ENCODE assay signal across 1 cellular context in the genomic region with DNA sequence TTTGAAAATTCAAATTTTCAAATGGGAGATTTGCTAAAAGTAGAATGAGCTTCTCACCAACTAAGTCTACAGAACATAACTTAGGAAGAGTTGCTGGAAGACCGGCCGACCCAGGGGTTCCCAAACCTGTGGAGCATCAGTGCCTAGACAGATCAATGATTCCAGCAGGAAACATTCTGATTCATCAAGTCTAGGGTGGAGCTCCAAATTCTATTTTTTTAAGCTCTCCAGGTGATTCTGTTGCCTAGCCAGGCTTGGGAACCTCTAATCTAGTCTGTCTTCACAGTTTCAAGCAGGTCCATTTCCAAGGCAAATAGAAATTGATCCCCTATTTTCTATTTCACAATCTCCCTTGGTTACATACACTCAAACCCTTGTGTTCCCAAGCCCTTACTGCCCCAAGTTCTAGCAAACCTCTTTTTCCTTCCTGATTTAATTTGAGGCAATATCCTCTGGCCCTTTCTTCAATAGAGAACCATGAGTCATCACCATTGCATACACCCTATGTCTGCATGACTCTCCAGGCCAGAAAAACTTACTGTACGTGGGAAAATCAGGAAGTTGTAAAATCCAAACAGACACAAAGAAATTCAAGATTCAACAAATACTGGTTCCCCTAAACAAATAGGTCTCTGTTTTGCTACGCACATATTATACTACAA.
A peak's percentile ranks its signal among the peaks of the same experiment; 100 is the strongest.
TF ChIP-seq lines count a peak whose summit lies in the region.

No MANE protein-coding gene starts in this region.

TF ChIP-seq in HEK293, 187 proteins besides CTCF, POLR2A, EP300 and RAD21 (continued from another document):
- TF ChIP-seq, protein P1, sequence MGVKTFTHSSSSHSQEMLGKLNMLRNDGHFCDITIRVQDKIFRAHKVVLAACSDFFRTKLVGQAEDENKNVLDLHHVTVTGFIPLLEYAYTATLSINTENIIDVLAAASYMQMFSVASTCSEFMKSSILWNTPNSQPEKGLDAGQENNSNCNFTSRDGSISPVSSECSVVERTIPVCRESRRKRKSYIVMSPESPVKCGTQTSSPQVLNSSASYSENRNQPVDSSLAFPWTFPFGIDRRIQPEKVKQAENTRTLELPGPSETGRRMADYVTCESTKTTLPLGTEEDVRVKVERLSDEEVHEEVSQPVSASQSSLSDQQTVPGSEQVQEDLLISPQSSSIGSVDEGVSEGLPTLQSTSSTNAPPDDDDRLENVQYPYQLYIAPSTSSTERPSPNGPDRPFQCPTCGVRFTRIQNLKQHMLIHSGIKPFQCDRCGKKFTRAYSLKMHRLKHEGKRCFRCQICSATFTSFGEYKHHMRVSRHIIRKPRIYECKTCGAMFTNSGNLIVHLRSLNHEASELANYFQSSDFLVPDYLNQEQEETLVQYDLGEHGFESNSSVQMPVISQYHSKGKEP (tag by site-specific recombination; IDR thresholded peaks at IDR 0.05): peak; percentile 26; the same call in 1 of the 2 replicates
- TF ChIP-seq GLI2 (tag by site-specific recombination; IDR thresholded peaks at IDR 0.05; ENCODE audit: borderline replicate concordance, low read depth): no peak
- no peak for TF ChIP-seq ZNF776 (tag by site-specific recombination; IDR thresholded peaks at IDR 0.05; ENCODE audit: borderline replicate concordance)
- TF ChIP-seq ZNF768 (tag by site-specific recombination; IDR thresholded peaks at IDR 0.05): no peak; the same call in 1 of the 2 replicates
- no peak for TF ChIP-seq ZFP37 (tag by site-specific recombination; IDR thresholded peaks at IDR 0.05)
- TF ChIP-seq ZNF670 (tag by site-specific recombination; IDR thresholded peaks at IDR 0.05; ENCODE audit: low read depth): no peak
- TF ChIP-seq, protein P2, sequence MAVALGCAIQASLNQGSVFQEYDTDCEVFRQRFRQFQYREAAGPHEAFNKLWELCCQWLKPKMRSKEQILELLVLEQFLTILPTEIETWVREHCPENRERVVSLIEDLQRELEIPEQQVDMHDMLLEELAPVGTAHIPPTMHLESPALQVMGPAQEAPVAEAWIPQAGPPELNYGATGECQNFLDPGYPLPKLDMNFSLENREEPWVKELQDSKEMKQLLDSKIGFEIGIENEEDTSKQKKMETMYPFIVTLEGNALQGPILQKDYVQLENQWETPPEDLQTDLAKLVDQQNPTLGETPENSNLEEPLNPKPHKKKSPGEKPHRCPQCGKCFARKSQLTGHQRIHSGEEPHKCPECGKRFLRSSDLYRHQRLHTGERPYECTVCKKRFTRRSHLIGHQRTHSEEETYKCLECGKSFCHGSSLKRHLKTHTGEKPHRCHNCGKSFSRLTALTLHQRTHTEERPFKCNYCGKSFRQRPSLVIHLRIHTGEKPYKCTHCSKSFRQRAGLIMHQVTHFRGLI (tag by site-specific recombination; IDR thresholded peaks at IDR 0.05): no peak
- no peak for TF ChIP-seq ZNF830 (tag by site-specific recombination; IDR thresholded peaks at IDR 0.05; ENCODE audit: low read depth)
- no peak for TF ChIP-seq ZNF221 (tag by site-specific recombination; IDR thresholded peaks at IDR 0.05; ENCODE audit: borderline replicate concordance)
- TF ChIP-seq ZNF791 (tag by site-specific recombination; IDR thresholded peaks at IDR 0.05): no peak
- no peak for TF ChIP-seq ZNF404 (tag by site-specific recombination; IDR thresholded peaks at IDR 0.05)
- TF ChIP-seq ZNF843 (tag by site-specific recombination; IDR thresholded peaks at IDR 0.05): no peak
- TF ChIP-seq, protein P3, sequence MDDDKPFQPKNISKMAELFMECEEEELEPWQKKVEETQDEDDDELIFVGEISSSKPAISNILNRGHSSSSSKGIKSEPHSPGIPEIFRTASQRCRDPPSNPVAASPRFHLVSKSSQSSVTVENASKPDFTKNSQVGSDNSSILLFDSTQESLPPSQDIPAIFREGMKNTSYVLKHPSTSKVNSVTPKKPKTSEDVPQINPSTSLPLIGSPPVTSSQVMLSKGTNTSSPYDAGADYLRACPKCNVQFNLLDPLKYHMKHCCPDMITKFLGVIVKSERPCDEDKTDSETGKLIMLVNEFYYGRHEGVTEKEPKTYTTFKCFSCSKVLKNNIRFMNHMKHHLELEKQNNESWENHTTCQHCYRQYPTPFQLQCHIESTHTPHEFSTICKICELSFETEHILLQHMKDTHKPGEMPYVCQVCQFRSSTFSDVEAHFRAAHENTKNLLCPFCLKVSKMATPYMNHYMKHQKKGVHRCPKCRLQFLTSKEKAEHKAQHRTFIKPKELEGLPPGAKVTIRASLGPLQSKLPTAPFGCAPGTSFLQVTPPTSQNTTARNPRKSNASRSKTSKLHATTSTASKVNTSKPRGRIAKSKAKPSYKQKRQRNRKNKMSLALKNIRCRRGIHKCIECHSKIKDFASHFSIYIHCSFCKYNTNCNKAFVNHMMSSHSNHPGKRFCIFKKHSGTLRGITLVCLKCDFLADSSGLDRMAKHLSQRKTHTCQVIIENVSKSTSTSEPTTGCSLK (tag by site-specific recombination; IDR thresholded peaks at IDR 0.05): no peak
- TF ChIP-seq ZFP69B (tag by site-specific recombination; IDR thresholded peaks at IDR 0.05): 0 out of 2 replicates have a peak, but pooled peaks have one; percentile 51
- no peak for TF ChIP-seq ZNF621 (tag by site-specific recombination; IDR thresholded peaks at IDR 0.05)
- TF ChIP-seq ZNF654 (tag by site-specific recombination; IDR thresholded peaks at IDR 0.05; ENCODE audit: low read depth): no peak
- no peak for TF ChIP-seq ZNF585B (tag by site-specific recombination; IDR thresholded peaks at IDR 0.05)
- TF ChIP-seq ZBTB20 (tag by site-specific recombination; IDR thresholded peaks at IDR 0.05): peak; percentile 31; the same call in 1 of the 2 replicates
- TF ChIP-seq, protein P4, sequence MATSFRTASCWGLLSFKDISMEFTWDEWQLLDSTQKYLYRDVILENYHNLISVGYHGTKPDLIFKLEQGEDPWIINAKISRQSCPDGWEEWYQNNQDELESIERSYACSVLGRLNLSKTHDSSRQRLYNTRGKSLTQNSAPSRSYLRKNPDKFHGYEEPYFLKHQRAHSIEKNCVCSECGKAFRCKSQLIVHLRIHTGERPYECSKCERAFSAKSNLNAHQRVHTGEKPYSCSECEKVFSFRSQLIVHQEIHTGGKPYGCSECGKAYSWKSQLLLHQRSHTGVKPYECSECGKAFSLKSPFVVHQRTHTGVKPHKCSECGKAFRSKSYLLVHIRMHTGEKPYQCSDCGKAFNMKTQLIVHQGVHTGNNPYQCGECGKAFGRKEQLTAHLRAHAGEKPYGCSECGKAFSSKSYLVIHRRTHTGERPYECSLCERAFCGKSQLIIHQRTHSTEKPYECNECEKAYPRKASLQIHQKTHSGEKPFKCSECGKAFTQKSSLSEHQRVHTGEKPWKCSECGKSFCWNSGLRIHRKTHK (tag by site-specific recombination; IDR thresholded peaks at IDR 0.05): no peak
- TF ChIP-seq ZNF501 (tag by site-specific recombination; IDR thresholded peaks at IDR 0.05): no peak
- TF ChIP-seq ZEB2 (tag by site-specific recombination; IDR thresholded peaks at IDR 0.05): peak; percentile 68
- TF ChIP-seq, protein P5, sequence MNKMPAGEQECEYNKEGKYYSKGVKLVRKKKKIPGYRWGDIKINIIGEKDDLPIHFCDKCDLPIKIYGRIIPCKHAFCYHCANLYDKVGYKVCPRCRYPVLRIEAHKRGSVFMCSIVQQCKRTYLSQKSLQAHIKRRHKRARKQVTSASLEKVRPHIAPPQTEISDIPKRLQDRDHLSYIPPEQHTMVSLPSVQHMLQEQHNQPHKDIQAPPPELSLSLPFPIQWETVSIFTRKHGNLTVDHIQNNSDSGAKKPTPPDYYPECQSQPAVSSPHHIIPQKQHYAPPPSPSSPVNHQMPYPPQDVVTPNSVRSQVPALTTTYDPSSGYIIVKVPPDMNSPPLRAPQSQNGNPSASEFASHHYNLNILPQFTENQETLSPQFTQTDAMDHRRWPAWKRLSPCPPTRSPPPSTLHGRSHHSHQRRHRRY (tag by site-specific recombination; IDR thresholded peaks at IDR 0.05): no peak
- no peak for TF ChIP-seq ZNF707 (tag by site-specific recombination; IDR thresholded peaks at IDR 0.05)
- TF ChIP-seq ZFP41 (tag by site-specific recombination; IDR thresholded peaks at IDR 0.05; ENCODE audit: borderline replicate concordance): no peak
- TF ChIP-seq, protein P6, sequence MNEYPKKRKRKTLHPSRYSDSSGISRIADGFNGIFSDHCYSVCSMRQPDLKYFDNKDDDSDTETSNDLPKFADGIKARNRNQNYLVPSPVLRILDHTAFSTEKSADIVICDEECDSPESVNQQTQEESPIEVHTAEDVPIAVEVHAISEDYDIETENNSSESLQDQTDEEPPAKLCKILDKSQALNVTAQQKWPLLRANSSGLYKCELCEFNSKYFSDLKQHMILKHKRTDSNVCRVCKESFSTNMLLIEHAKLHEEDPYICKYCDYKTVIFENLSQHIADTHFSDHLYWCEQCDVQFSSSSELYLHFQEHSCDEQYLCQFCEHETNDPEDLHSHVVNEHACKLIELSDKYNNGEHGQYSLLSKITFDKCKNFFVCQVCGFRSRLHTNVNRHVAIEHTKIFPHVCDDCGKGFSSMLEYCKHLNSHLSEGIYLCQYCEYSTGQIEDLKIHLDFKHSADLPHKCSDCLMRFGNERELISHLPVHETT (tag by site-specific recombination; IDR thresholded peaks at IDR 0.05): no peak
- no peak for TF ChIP-seq ZNF677 (tag by site-specific recombination; IDR thresholded peaks at IDR 0.05)
- peak; percentile 41; the same call in 1 of the 2 replicates for TF ChIP-seq KLF8 (tag by site-specific recombination; IDR thresholded peaks at IDR 0.05)
- TF ChIP-seq, protein P7, sequence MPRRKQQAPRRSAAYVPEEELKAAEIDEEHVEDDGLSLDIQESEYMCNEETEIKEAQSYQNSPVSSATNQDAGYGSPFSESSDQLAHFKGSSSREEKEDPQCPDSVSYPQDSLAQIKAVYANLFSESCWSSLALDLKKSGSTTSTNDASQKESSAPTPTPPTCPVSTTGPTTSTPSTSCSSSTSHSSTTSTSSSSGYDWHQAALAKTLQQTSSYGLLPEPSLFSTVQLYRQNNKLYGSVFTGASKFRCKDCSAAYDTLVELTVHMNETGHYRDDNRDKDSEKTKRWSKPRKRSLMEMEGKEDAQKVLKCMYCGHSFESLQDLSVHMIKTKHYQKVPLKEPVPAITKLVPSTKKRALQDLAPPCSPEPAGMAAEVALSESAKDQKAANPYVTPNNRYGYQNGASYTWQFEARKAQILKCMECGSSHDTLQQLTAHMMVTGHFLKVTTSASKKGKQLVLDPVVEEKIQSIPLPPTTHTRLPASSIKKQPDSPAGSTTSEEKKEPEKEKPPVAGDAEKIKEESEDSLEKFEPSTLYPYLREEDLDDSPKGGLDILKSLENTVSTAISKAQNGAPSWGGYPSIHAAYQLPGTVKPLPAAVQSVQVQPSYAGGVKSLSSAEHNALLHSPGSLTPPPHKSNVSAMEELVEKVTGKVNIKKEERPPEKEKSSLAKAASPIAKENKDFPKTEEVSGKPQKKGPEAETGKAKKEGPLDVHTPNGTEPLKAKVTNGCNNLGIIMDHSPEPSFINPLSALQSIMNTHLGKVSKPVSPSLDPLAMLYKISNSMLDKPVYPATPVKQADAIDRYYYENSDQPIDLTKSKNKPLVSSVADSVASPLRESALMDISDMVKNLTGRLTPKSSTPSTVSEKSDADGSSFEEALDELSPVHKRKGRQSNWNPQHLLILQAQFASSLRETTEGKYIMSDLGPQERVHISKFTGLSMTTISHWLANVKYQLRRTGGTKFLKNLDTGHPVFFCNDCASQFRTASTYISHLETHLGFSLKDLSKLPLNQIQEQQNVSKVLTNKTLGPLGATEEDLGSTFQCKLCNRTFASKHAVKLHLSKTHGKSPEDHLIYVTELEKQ (tag by site-specific recombination; IDR thresholded peaks at IDR 0.05; ENCODE audit: borderline replicate concordance): no peak
- no peak; the same call in 1 of the 2 replicates for TF ChIP-seq ZNF324 (tag by site-specific recombination; IDR thresholded peaks at IDR 0.05)
- no peak for TF ChIP-seq ZNF202 (tag by site-specific recombination; IDR thresholded peaks at IDR 0.05; ENCODE audit: borderline replicate concordance)
- TF ChIP-seq ZNF571 (tag by site-specific recombination; IDR thresholded peaks at IDR 0.05): no peak
- peak; percentile 23; the same call in 1 of the 2 replicates for TF ChIP-seq ZSCAN30 (tag by site-specific recombination; IDR thresholded peaks at IDR 0.05)
- TF ChIP-seq KLF16 (tag by site-specific recombination; IDR thresholded peaks at IDR 0.05): no peak
- TF ChIP-seq SCRT2 (tag by site-specific recombination; IDR thresholded peaks at IDR 0.05): no peak
- TF ChIP-seq, protein P8, sequence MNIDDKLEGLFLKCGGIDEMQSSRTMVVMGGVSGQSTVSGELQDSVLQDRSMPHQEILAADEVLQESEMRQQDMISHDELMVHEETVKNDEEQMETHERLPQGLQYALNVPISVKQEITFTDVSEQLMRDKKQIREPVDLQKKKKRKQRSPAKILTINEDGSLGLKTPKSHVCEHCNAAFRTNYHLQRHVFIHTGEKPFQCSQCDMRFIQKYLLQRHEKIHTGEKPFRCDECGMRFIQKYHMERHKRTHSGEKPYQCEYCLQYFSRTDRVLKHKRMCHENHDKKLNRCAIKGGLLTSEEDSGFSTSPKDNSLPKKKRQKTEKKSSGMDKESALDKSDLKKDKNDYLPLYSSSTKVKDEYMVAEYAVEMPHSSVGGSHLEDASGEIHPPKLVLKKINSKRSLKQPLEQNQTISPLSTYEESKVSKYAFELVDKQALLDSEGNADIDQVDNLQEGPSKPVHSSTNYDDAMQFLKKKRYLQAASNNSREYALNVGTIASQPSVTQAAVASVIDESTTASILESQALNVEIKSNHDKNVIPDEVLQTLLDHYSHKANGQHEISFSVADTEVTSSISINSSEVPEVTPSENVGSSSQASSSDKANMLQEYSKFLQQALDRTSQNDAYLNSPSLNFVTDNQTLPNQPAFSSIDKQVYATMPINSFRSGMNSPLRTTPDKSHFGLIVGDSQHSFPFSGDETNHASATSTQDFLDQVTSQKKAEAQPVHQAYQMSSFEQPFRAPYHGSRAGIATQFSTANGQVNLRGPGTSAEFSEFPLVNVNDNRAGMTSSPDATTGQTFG (tag by site-specific recombination; IDR thresholded peaks at IDR 0.05; ENCODE audit: borderline replicate concordance): no peak
- no peak for TF ChIP-seq ZNF626 (tag by site-specific recombination; IDR thresholded peaks at IDR 0.05)
- no peak for TF ChIP-seq HOXC10 (CRISPR knock-in tag; IDR thresholded peaks at IDR 0.05)
- TF ChIP-seq ZNF610 (tag by site-specific recombination; IDR thresholded peaks at IDR 0.05; ENCODE audit: borderline replicate concordance): no peak
- TF ChIP-seq OVOL3 (tag by site-specific recombination; IDR thresholded peaks at IDR 0.05): no peak
- TF ChIP-seq ZBTB48 (tag by site-specific recombination; IDR thresholded peaks at IDR 0.05): peak; percentile 90
- TF ChIP-seq ZNF341 (tag by site-specific recombination; IDR thresholded peaks at IDR 0.05; ENCODE audit: low read depth): no peak
- TF ChIP-seq FEZF1 (tag by site-specific recombination; IDR thresholded peaks at IDR 0.05): peak; percentile 32; the same call in 1 of the 2 replicates
- no peak for TF ChIP-seq ZNF560 (tag by site-specific recombination; IDR thresholded peaks at IDR 0.05; ENCODE audit: borderline replicate concordance)
- TF ChIP-seq, protein P9, sequence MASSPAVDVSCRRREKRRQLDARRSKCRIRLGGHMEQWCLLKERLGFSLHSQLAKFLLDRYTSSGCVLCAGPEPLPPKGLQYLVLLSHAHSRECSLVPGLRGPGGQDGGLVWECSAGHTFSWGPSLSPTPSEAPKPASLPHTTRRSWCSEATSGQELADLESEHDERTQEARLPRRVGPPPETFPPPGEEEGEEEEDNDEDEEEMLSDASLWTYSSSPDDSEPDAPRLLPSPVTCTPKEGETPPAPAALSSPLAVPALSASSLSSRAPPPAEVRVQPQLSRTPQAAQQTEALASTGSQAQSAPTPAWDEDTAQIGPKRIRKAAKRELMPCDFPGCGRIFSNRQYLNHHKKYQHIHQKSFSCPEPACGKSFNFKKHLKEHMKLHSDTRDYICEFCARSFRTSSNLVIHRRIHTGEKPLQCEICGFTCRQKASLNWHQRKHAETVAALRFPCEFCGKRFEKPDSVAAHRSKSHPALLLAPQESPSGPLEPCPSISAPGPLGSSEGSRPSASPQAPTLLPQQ (tag by site-specific recombination; IDR thresholded peaks at IDR 0.05): peak; percentile 68
- TF ChIP-seq IKZF3 (tag by site-specific recombination; IDR thresholded peaks at IDR 0.05): peak; percentile 60; the same call in 1 of the 2 replicates
